ENCODE assay signal across 15 cellular contexts in genomic region chr19:6832412-6832811, GRCh38. TPM values are rescaled to one million over a fixed set of nuclear protein-coding genes. Genes with fewer than 3 reads are reported as not detected.
A peak's percentile ranks its signal among the peaks of the same experiment; 100 is the strongest.
DNase-seq lines count a peak whose midpoint lies in the region; ATAC-seq and TF ChIP-seq lines count a peak whose summit lies in the region.
"Had no signal": no experiment of that assay in that cellular context is flagged by ENCODE, and none has a peak within 500 bp of the region (broad histone marks: within the 10 kb centered on the region; RNA-seq: fewer than 3 reads in every experiment).

No MANE protein-coding gene starts in this region.

- TF ChIP-seq CTCF in CD14-positive monocyte (IDR thresholded peaks at IDR 0.05): no peak

- H3K9me3 Mint-ChIP-seq in activated CD4-positive, alpha-beta memory T cell treated with anti-CD3 and anti-CD28 coated beads, Interleukin-2, amount 10 ng/mL, durations not matched to agents 7 days and 5 days: no peaks in the 10 kb centered on the region
- peaks cover 2% of the 10 kb centered on the region for H3K9me3 Mint-ChIP-seq in activated CD4-positive, alpha-beta memory T cell treated with anti-CD3 and anti-CD28 coated beads for 36 hours
- peaks cover 0 to 12% (median 2%) of the 10 kb centered on the region in 7 donors for H3K9me3 Mint-ChIP-seq in CD14-positive monocyte
- no peaks in the 10 kb centered on the region for H3K9me3 Mint-ChIP-seq in activated naive CD8-positive, alpha-beta T cell (ENCODE audit: low read depth)
- peaks cover 0 to 3% (median 0%) of the 10 kb centered on the region in 11 donors for H3K9me3 Mint-ChIP-seq in naive thymus-derived CD4-positive, alpha-beta T cell

- no peak overlapping the region for H3K27ac ChIP-seq in naive thymus-derived CD4-positive, alpha-beta T cell (ENCODE audit: low read depth, low read length)
- H3K27ac ChIP-seq: C4-2B had no signal

- no peaks in the 10 kb centered on the region for H3K4me1 ChIP-seq in naive thymus-derived CD4-positive, alpha-beta T cell (ENCODE audit: control insufficient read depth in 2 of 2, insufficient read depth in 2 of 2, low read length in 2 of 2)
- H3K4me1 ChIP-seq: Caco-2 had no signal

- no peaks in the 10 kb centered on the region for H3K27me3 ChIP-seq in naive thymus-derived CD4-positive, alpha-beta T cell (ENCODE audit: control insufficient read depth in 2 of 2, insufficient read depth in 2 of 2, low read length in 2 of 2)

- no peak overlapping the region for H3K4me3 ChIP-seq in naive thymus-derived CD4-positive, alpha-beta T cell (ENCODE audit: low read length)

- no peak overlapping the region for H3K4me3 Mint-ChIP-seq in activated CD4-positive, alpha-beta memory T cell treated with anti-CD3 and anti-CD28 coated beads, Interleukin-2, amount 10 ng/mL, durations not matched to agents 7 days and 5 days
- no peak overlapping the region for H3K4me3 Mint-ChIP-seq in activated CD4-positive, alpha-beta memory T cell treated with anti-CD3 and anti-CD28 coated beads for 36 hours
- H3K4me3 Mint-ChIP-seq in CD14-positive monocyte: no peak overlapping the region
- no peak overlapping the region for H3K4me3 Mint-ChIP-seq in activated naive CD8-positive, alpha-beta T cell
- peak overlapping the region in 1 of 10 donors; percentile 20 for H3K4me3 Mint-ChIP-seq in naive thymus-derived CD4-positive, alpha-beta T cell

- POLR2A ChIA-PET in activated CD4-positive, alpha-beta memory T cell treated with anti-CD3 and anti-CD28 coated beads, Interleukin-2, amount 10 ng/mL, durations not matched to agents 7 days and 5 days (lab: Charles Lee): no interaction called here
- POLR2A ChIA-PET in activated CD4-positive, alpha-beta memory T cell treated with anti-CD3 and anti-CD28 coated beads for 36 hours (lab: Charles Lee): no interaction called here
- POLR2A ChIA-PET in naive thymus-derived CD4-positive, alpha-beta T cell (lab: Charles Lee): interaction anchor here (0.9 kb wide), 1 partner anchor 24 kb away, joined by 4 read pairs; no protein-coding TSS in a partner anchor

- H3K36me3 Mint-ChIP-seq in activated CD4-positive, alpha-beta memory T cell treated with anti-CD3 and anti-CD28 coated beads, Interleukin-2, amount 10 ng/mL, durations not matched to agents 7 days and 5 days (ENCODE audit: low read depth): peaks cover 72% of the 10 kb centered on the region
- peaks cover 63% of the 10 kb centered on the region for H3K36me3 Mint-ChIP-seq in activated CD4-positive, alpha-beta memory T cell treated with anti-CD3 and anti-CD28 coated beads for 36 hours
- peaks cover 72 to 95% of the 10 kb centered on the region in 2 donors for H3K36me3 Mint-ChIP-seq in CD14-positive monocyte
- peaks cover 28% of the 10 kb centered on the region for H3K36me3 Mint-ChIP-seq in activated naive CD8-positive, alpha-beta T cell
- H3K36me3 Mint-ChIP-seq in naive thymus-derived CD4-positive, alpha-beta T cell: peaks cover 22 to 64% (median 35%) of the 10 kb centered on the region in 5 donors

- intact Hi-C loops in activated CD4-positive, alpha-beta memory T cell treated with anti-CD3 and anti-CD28 coated beads for 36 hours (cut with micrococcal nuclease): no loop called here
- intact Hi-C loops in CD14-positive monocyte (cut with micrococcal nuclease): no loop called here
- intact Hi-C loops in naive thymus-derived CD4-positive, alpha-beta T cell (cut with micrococcal nuclease): no loop called here

- ATAC-seq in naive thymus-derived CD4-positive, alpha-beta T cell: no peak
- no peak for ATAC-seq in GM21526 (IDR thresholded peaks at IDR 0.05; ENCODE audit: low FRiP score, unreplicated experiment)
- ATAC-seq in HG02970 (IDR thresholded peaks at IDR 0.05; ENCODE audit: low FRiP score, unreplicated experiment): no peak
- ATAC-seq: Panc1 had no signal

- DNase-seq in activated CD4-positive, alpha-beta memory T cell treated with anti-CD3 and anti-CD28 coated beads, Interleukin-2, amount 10 ng/mL, durations not matched to agents 7 days and 5 days: no peak
- no peak for DNase-seq in activated CD4-positive, alpha-beta memory T cell treated with anti-CD3 and anti-CD28 coated beads for 36 hours
- no peak for DNase-seq in CD14-positive monocyte (ENCODE audit: low spot score)
- no peak for DNase-seq in naive thymus-derived CD4-positive, alpha-beta T cell
- no peak for DNase-seq in NCI-H2029 treated with DMSO at 0.1 percent for 48 hours (lab: John Stamatoyannopoulos, UW)
- DNase-seq: Caco-2, DMS53, H7, NCI-H1930, NCI-H510A had no signal

- H3K9me3 ChIP-seq in naive thymus-derived CD4-positive, alpha-beta T cell (ENCODE audit: control insufficient read depth in 2 of 3, low read length in 3 of 3): no peaks in the 10 kb centered on the region

- peaks cover 19 to 88% (median 47%) of the 10 kb centered on the region in 3 experiments for H3K36me3 ChIP-seq in naive thymus-derived CD4-positive, alpha-beta T cell (ENCODE audit: control insufficient read depth in 2 of 3, insufficient read depth in 3 of 3, low read length in 3 of 3)

- peak overlapping the region; percentile 29 for H3K27ac Mint-ChIP-seq in activated CD4-positive, alpha-beta memory T cell treated with anti-CD3 and anti-CD28 coated beads, Interleukin-2, amount 10 ng/mL, durations not matched to agents 7 days and 5 days
- no peak overlapping the region for H3K27ac Mint-ChIP-seq in activated CD4-positive, alpha-beta memory T cell treated with anti-CD3 and anti-CD28 coated beads for 36 hours
- peak overlapping the region; percentile 15 to 86 (median 69) for H3K27ac Mint-ChIP-seq in CD14-positive monocyte
- peak overlapping the region; percentile 76 for H3K27ac Mint-ChIP-seq in activated naive CD8-positive, alpha-beta T cell
- peak overlapping the region; percentile 10 to 82 (median 42) for H3K27ac Mint-ChIP-seq in naive thymus-derived CD4-positive, alpha-beta T cell

- H3K27me3 Mint-ChIP-seq in activated CD4-positive, alpha-beta memory T cell treated with anti-CD3 and anti-CD28 coated beads, Interleukin-2, amount 10 ng/mL, durations not matched to agents 7 days and 5 days: no peaks in the 10 kb centered on the region
- no peaks in the 10 kb centered on the region for H3K27me3 Mint-ChIP-seq in activated CD4-positive, alpha-beta memory T cell treated with anti-CD3 and anti-CD28 coated beads for 36 hours
- peaks cover 0 to 1% (median 0%) of the 10 kb centered on the region in 3 donors for H3K27me3 Mint-ChIP-seq in CD14-positive monocyte (ENCODE audit: low read depth in 3 of 3)
- H3K27me3 Mint-ChIP-seq in activated naive CD8-positive, alpha-beta T cell: no peaks in the 10 kb centered on the region
- H3K27me3 Mint-ChIP-seq in naive thymus-derived CD4-positive, alpha-beta T cell: no peaks in the 10 kb centered on the region

- CTCF ChIA-PET in activated CD4-positive, alpha-beta memory T cell treated with anti-CD3 and anti-CD28 coated beads, Interleukin-2, amount 10 ng/mL, durations not matched to agents 7 days and 5 days (lab: Charles Lee): no interaction called here
- CTCF ChIA-PET in activated CD4-positive, alpha-beta memory T cell treated with anti-CD3 and anti-CD28 coated beads for 36 hours (lab: Charles Lee): no interaction called here
- CTCF ChIA-PET in naive thymus-derived CD4-positive, alpha-beta T cell (lab: Charles Lee): no interaction called here

- H3K4me1 Mint-ChIP-seq in activated CD4-positive, alpha-beta memory T cell treated with anti-CD3 and anti-CD28 coated beads, Interleukin-2, amount 10 ng/mL, durations not matched to agents 7 days and 5 days: peaks cover 21% of the 10 kb centered on the region
- H3K4me1 Mint-ChIP-seq in activated CD4-positive, alpha-beta memory T cell treated with anti-CD3 and anti-CD28 coated beads for 36 hours (ENCODE audit: low read depth): peaks cover 20% of the 10 kb centered on the region
- peaks cover 36% of the 10 kb centered on the region for H3K4me1 Mint-ChIP-seq in CD14-positive monocyte
- peaks cover 15% of the 10 kb centered on the region for H3K4me1 Mint-ChIP-seq in activated naive CD8-positive, alpha-beta T cell (ENCODE audit: low read depth)
- peaks cover 17 to 27% (median 21%) of the 10 kb centered on the region in 7 donors for H3K4me1 Mint-ChIP-seq in naive thymus-derived CD4-positive, alpha-beta T cell

RNA-seq across cellular contexts. Expression of gene ADGRE1, which starts 55.0 kb away (rescaled TPM):
- total RNA-seq in activated CD4-positive, alpha-beta memory T cell treated with anti-CD3 and anti-CD28 coated beads, Interleukin-2, amount 10 ng/mL, durations not matched to agents 7 days and 5 days: 1 to 10 TPM; 1.4 to 1.8 TPM
- 1 to 10 TPM; 6.6 to 6.8 TPM for total RNA-seq in activated CD4-positive, alpha-beta memory T cell treated with anti-CD3 and anti-CD28 coated beads for 36 hours
- polyA plus RNA-seq in CD14-positive monocyte: 10 to 100 TPM; 13.9 to 37.7 TPM
- 10 to 100 TPM in 2 of 5 experiments, 1 to 10 TPM in 3; 7.1 to 31.7 (median 9.1) TPM for total RNA-seq in naive thymus-derived CD4-positive, alpha-beta T cell
- polyA plus RNA-seq in naive thymus-derived CD4-positive, alpha-beta T cell: 10 to 100 TPM in 1 of 2 donors, 1 to 10 TPM in 1; 4.2 to 14.3 TPM
- total RNA-seq: Caco-2, H7 had no signal

RNA-seq across cellular contexts. Expression of gene VAV1, which starts 59.9 kb away (rescaled TPM):
- 100 to 1,000 TPM; 105 to 107 TPM for total RNA-seq in activated CD4-positive, alpha-beta memory T cell treated with anti-CD3 and anti-CD28 coated beads, Interleukin-2, amount 10 ng/mL, durations not matched to agents 7 days and 5 days
- 10 to 100 TPM; 77.9 to 84.5 TPM for total RNA-seq in activated CD4-positive, alpha-beta memory T cell treated with anti-CD3 and anti-CD28 coated beads for 36 hours
- 10 to 100 TPM; 21.3 to 30.2 TPM for polyA plus RNA-seq in CD14-positive monocyte
- 100 to 1,000 TPM in 3 of 5 experiments, 10 to 100 TPM in 2; 90.5 to 132 (median 115) TPM for total RNA-seq in naive thymus-derived CD4-positive, alpha-beta T cell
- polyA plus RNA-seq in naive thymus-derived CD4-positive, alpha-beta T cell: 10 to 100 TPM; 26.2 to 41.4 TPM
- total RNA-seq: Caco-2 had no signal
